In genomic region chr4:3488791-3489190, GRCh38 we compare ENCODE assay signal across 1 cellular context.
TF ChIP-seq lines count a peak whose summit lies in the region.

No MANE protein-coding gene starts in this region.

TF ChIP-seq in HepG2, 621 proteins besides CTCF, POLR2A, EP300 and RAD21:
- TF ChIP-seq ZNF616 (CRISPR knock-in tag; IDR thresholded peaks at IDR 0.05; ENCODE audit: low read depth) (no peak), TBX2 (CRISPR knock-in tag; IDR thresholded peaks at IDR 0.05; ENCODE audit: borderline replicate concordance) (no peak), ZNF124 (CRISPR knock-in tag; IDR thresholded peaks at IDR 0.05) (no peak), GRHL1 (CRISPR knock-in tag; conservative IDR thresholded peaks at IDR 0.05) (no peak), RFX1 (IDR thresholded peaks at IDR 0.05) (no peak), ZBTB43 (CRISPR knock-in tag; conservative IDR thresholded peaks at IDR 0.05) (no peak), MIER2 (CRISPR knock-in tag; IDR thresholded peaks at IDR 0.05) (no peak), RBAK (CRISPR knock-in tag; IDR thresholded peaks at IDR 0.05) (no peak), ZNF607 (CRISPR knock-in tag; IDR thresholded peaks at IDR 0.05; ENCODE audit: borderline replicate concordance) (no peak), ZNF335 (CRISPR knock-in tag; IDR thresholded peaks at IDR 0.05) (no peak), PHF21A (CRISPR knock-in tag; IDR thresholded peaks at IDR 0.05) (no peak), ZNF605 (CRISPR knock-in tag; IDR thresholded peaks at IDR 0.05) (no peak), JUN (CRISPR knock-in tag; IDR thresholded peaks at IDR 0.05) (no peak), ZNF572 (CRISPR knock-in tag; IDR thresholded peaks at IDR 0.05) (no peak), ARID3A (IDR thresholded peaks at IDR 0.05; ENCODE audit: low read depth, low read length) (no peak)
